Comparison of ENCODE assay signal across 14 cellular contexts in genomic region chr13:29319451-29319850, GRCh38.
"Had no signal": no experiment of that assay in that cellular context is flagged by ENCODE, and none has a peak within 500 bp of the region (broad histone marks: within the 10 kb centered on the region; RNA-seq: fewer than 3 reads in every experiment).

No MANE protein-coding gene starts in this region.

- H3K27ac ChIP-seq: lower lobe of right lung, sigmoid colon, transverse colon had no signal

- H3K4me1 ChIP-seq: lower lobe of right lung, sigmoid colon, transverse colon had no signal

- H3K4me3 Mint-ChIP-seq: activated CD4-positive, alpha-beta T cell treated with anti-CD3 and anti-CD28 coated beads for 36 hours; activated CD8-positive, alpha-beta T cell treated with anti-CD3 and anti-CD28 coated beads for 36 hours; activated naive CD8-positive, alpha-beta T cell treated with anti-CD3 and anti-CD28 coated beads, Interleukin-2, amount 50 U/mL, for 24 hours; stimulated activated naive B cell treated with anti-CD40 and anti-IgM and Interleukin-4, amounts not matched to agents 10 μg/mL and 1 μg/mL and 100 μg/mL, for 72 hours had no signal

- H3K36me3 Mint-ChIP-seq: naive B cell; stimulated activated naive B cell treated with anti-CD40 and anti-IgM and Interleukin-4, amounts not matched to agents 10 μg/mL and 1 μg/mL and 100 μg/mL, for 72 hours had no signal

- H3K4me1 Mint-ChIP-seq: activated CD4-positive, alpha-beta T cell treated with anti-CD3 and anti-CD28 coated beads for 36 hours; activated naive CD8-positive, alpha-beta T cell treated with anti-CD3 and anti-CD28 coated beads, Interleukin-2, amount 50 U/mL, for 24 hours; naive B cell; stimulated activated naive B cell treated with anti-CD40 and anti-IgM and Interleukin-4, amounts not matched to agents 10 μg/mL and 1 μg/mL and 100 μg/mL, for 72 hours had no signal

- H3K9me3 ChIP-seq: lower lobe of right lung, sigmoid colon, transverse colon had no signal

- H3K27ac Mint-ChIP-seq: activated CD4-positive, alpha-beta T cell treated with anti-CD3 and anti-CD28 coated beads for 36 hours; activated CD8-positive, alpha-beta T cell treated with anti-CD3 and anti-CD28 coated beads for 36 hours; activated naive CD8-positive, alpha-beta T cell treated with anti-CD3 and anti-CD28 coated beads, Interleukin-2, amount 50 U/mL, for 24 hours; naive B cell; progenitor cell of endocrine pancreas; stimulated activated naive B cell treated with anti-CD40 and anti-IgM and Interleukin-4, amounts not matched to agents 10 μg/mL and 1 μg/mL and 100 μg/mL, for 72 hours had no signal

- H3K9me3 Mint-ChIP-seq: activated CD8-positive, alpha-beta T cell treated with anti-CD3 and anti-CD28 coated beads for 36 hours had no signal

- DNase-seq: activated CD4-positive, alpha-beta T cell treated with anti-CD3 and anti-CD28 coated beads for 36 hours; activated CD8-positive, alpha-beta memory T cell treated with anti-CD3 and anti-CD28 coated beads, Interleukin-2, amount 50 U/mL, for 48 hours; activated CD8-positive, alpha-beta T cell treated with anti-CD3 and anti-CD28 coated beads for 36 hours; activated naive CD4-positive, alpha-beta T cell treated with Interleukin-2 at 50 U/mL for 16 hours; activated naive CD8-positive, alpha-beta T cell treated with anti-CD3 and anti-CD28 coated beads, Interleukin-2, amount 50 U/mL, for 24 hours; lower lobe of right lung; midbrain; naive B cell; nucleus accumbens; sigmoid colon; stimulated activated CD4-positive, alpha-beta T cell treated with anti-CD3 and anti-CD28 coated beads, Interleukin-2, amount 100 ng/mL, for 24 hours; stimulated activated naive B cell treated with anti-CD40 and anti-IgM and Interleukin-4, amounts not matched to agents 10 μg/mL and 1 μg/mL and 100 μg/mL, for 72 hours; transverse colon had no signal

- ATAC-seq: activated CD4-positive, alpha-beta T cell treated with anti-CD3 and anti-CD28 coated beads for 36 hours; activated CD8-positive, alpha-beta T cell treated with anti-CD3 and anti-CD28 coated beads for 36 hours; activated naive CD8-positive, alpha-beta T cell treated with anti-CD3 and anti-CD28 coated beads, Interleukin-2, amount 50 U/mL, for 24 hours; lower lobe of right lung; stimulated activated naive B cell treated with anti-CD40 and anti-IgM and Interleukin-4, amounts not matched to agents 10 μg/mL and 1 μg/mL and 100 μg/mL, for 72 hours had no signal

- H3K27me3 ChIP-seq: sigmoid colon, transverse colon had no signal

- H3K4me3 ChIP-seq: lower lobe of right lung, sigmoid colon, transverse colon had no signal

- H3K27me3 Mint-ChIP-seq: activated CD8-positive, alpha-beta T cell treated with anti-CD3 and anti-CD28 coated beads for 36 hours had no signal

- H3K36me3 ChIP-seq: lower lobe of right lung, sigmoid colon, transverse colon had no signal
